In the genomic region with DNA sequence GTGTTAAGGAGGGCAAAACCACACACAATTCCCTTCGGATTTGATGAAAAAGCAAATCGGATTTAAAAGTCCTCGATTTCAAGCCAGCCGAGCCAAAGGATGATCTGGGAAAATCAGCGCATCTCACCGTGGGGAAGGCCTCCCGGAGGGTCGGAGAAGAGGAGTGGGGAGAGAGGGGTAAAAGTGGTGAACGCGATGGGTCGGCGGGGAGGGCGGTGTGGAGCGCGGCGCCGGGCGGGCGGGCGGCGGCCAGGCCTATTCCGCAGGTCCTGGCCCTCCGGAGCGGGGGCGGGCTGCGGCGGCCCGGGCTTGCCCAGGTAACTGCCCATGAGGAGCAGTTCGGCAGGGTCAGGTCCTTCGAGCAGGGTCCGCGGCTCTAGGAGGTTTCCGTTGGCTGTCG, we compare ENCODE assay signal across 8 cellular contexts. TPM values are rescaled to one million over a fixed set of nuclear protein-coding genes. Genes with fewer than 3 reads are reported as not detected.
DNase-seq lines count a peak whose midpoint lies in the region; ATAC-seq and TF ChIP-seq lines count a peak whose summit lies in the region.
"Not testable (repeated sequence)": the region's sequence is repeated elsewhere in the genome, so short reads cannot be mapped to it uniquely, and the experiment has no call there.

No MANE protein-coding gene starts in this region.

- not testable (repeated sequence) for H3F3A ChIP-seq in Loucy (ENCODE audit: low read depth); neural progenitor cell (ENCODE audit: low read depth)

- H3K27ac Mint-ChIP-seq in neural progenitor cell: peak overlapping the region; percentile 95
- peak overlapping the region; percentile 85 for H3K27ac Mint-ChIP-seq in type B pancreatic cell

- TF ChIP-seq CTCF in Loucy (conservative IDR thresholded peaks at IDR 0.05; ENCODE audit: low read length); breast epithelium (IDR thresholded peaks at IDR 0.05); left ventricle myocardium inferior (IDR thresholded peaks at IDR 0.05; ENCODE audit: borderline replicate concordance); neural progenitor cell (IDR thresholded peaks at IDR 0.05); type B pancreatic cell (conservative IDR thresholded peaks at IDR 0.05): not testable (repeated sequence)

- TF ChIP-seq POLR2A in GM18505 (IDR thresholded peaks at IDR 0.05; ENCODE audit: borderline replicate concordance, extremely low read depth, insufficient read depth, insufficient read length); breast epithelium (IDR thresholded peaks at IDR 0.05): not testable (repeated sequence)

- not testable (repeated sequence) for H3K36me3 Mint-ChIP-seq in neural progenitor cell, type B pancreatic cell

- H3K4me3 ChIP-seq in Loucy (ENCODE audit: low read length, poor library complexity, severe bottlenecking) (peak overlapping the region; percentile 76), breast epithelium (peak overlapping the region; percentile 51 to 75 (median 56)), left ventricle myocardium inferior (peak overlapping the region; percentile 75), neural progenitor cell (peak overlapping the region; percentile 56)

- H4K20me1 ChIP-seq in Loucy (ENCODE audit: insufficient read depth, low read length, poor library complexity, severe bottlenecking); neural progenitor cell (ENCODE audit: low read depth): not testable (repeated sequence)

- H3K9me2 ChIP-seq in Loucy (replicated peaks; ENCODE audit: low read depth, low read length): not testable (repeated sequence)

- not testable (repeated sequence) for H2AFZ ChIP-seq in Loucy (ENCODE audit: low read length); neural progenitor cell (replicated peaks)

- H3K4me1 ChIP-seq in Loucy (ENCODE audit: insufficient read depth, low read length, poor library complexity, severe bottlenecking); breast epithelium; left ventricle myocardium inferior; neural progenitor cell: not testable (repeated sequence)

- H3K4me3 Mint-ChIP-seq in neural progenitor cell (peak overlapping the region; percentile 94), type B pancreatic cell (peak overlapping the region; percentile 94)

- peak overlapping the region; percentile 73 for H3K9ac ChIP-seq in Loucy (ENCODE audit: low read depth, low read length, poor library complexity, severe bottlenecking)
- H3K9ac ChIP-seq in neural progenitor cell: peak overlapping the region; percentile 79

- not testable (repeated sequence) for H3K27me3 ChIP-seq in Loucy (ENCODE audit: insufficient read depth, low read length, poor library complexity, severe bottlenecking); breast epithelium; left ventricle myocardium inferior (ENCODE audit: low read depth); neural progenitor cell

- not testable (repeated sequence) for DNase-seq in breast epithelium (ENCODE audit: low spot score in 2 of 2); left ventricle myocardium inferior; type B pancreatic cell (ENCODE audit: extremely low spot score, unreplicated experiment)
- DNase-seq in neural progenitor cell (ENCODE audit: low spot score): peak; percentile 28

- not testable (repeated sequence) for H3K9me3 Mint-ChIP-seq in neural progenitor cell, type B pancreatic cell

- H3K27me3 Mint-ChIP-seq in neural progenitor cell (ENCODE audit: insufficient read depth, low read depth); type B pancreatic cell: not testable (repeated sequence)

- not testable (repeated sequence) for H3K79me2 ChIP-seq in Loucy (ENCODE audit: insufficient read depth, low read length); neural progenitor cell (ENCODE audit: low read depth)

- intact Hi-C loops in breast epithelium (cut with DNase I; ENCODE audit: low total_unique reads); left ventricle myocardium inferior (cut with micrococcal nuclease): not testable (repeated sequence)

- H3K9me3 ChIP-seq in Loucy (ENCODE audit: insufficient read depth, low read depth, low read length); breast epithelium; left ventricle myocardium inferior (replicated peaks); neural progenitor cell (ENCODE audit: low read depth): not testable (repeated sequence)

- ATAC-seq in GM18505 (IDR thresholded peaks at IDR 0.05; ENCODE audit: unreplicated experiment) (peak; percentile 41), HG02763 (IDR thresholded peaks at IDR 0.05; ENCODE audit: unreplicated experiment) (peak; percentile 53)
- ATAC-seq in activated CD4-positive, CD25-positive, alpha-beta regulatory T cell treated with anti-CD3 and anti-CD28 coated beads, Interleukin-2, amount 50 U/mL, for 24 hours: peak; percentile 25 to 41

- peak overlapping the region; percentile 45 to 89 for H3K27ac ChIP-seq in breast epithelium
- H3K27ac ChIP-seq in left ventricle myocardium inferior (replicated peaks): peak overlapping the region; percentile 89
- not testable (repeated sequence) for H3K27ac ChIP-seq in neural progenitor cell

- H3K36me3 ChIP-seq in Loucy (ENCODE audit: insufficient read depth, low read length); breast epithelium; neural progenitor cell: not testable (repeated sequence)
- peaks cover 10% of the 10 kb centered on the region for H3K36me3 ChIP-seq in left ventricle myocardium inferior

- H3K4me2 ChIP-seq in Loucy (ENCODE audit: low read depth, low read length, poor library complexity, severe bottlenecking) (peak overlapping the region; percentile 68), neural progenitor cell (peak overlapping the region; percentile 74)

- not testable (repeated sequence) for H3K4me1 Mint-ChIP-seq in neural progenitor cell; type B pancreatic cell (ENCODE audit: unreplicated experiment)

RNA-seq across cellular contexts. Expression of gene POMZP3, which starts 0.5 kb away (rescaled TPM):
- total RNA-seq in breast epithelium (1 to 10 TPM; 3.4 to 7.2 (median 6.6) TPM), left ventricle myocardium inferior (7.8 TPM), neural progenitor cell (ENCODE audit: low replicate concordance) (0.37 and 1.2 TPM in 2 replicates), type B pancreatic cell (ENCODE audit: low replicate concordance) (8.9 and 10.5 TPM in 2 replicates)
